ENCODE assay signal across 10 cellular contexts in genomic region chr22:25153961-25154685, GRCh38. TPM values are rescaled to one million over a fixed set of nuclear protein-coding genes. Genes with fewer than 3 reads are reported as not detected.
DNase-seq lines count a peak whose midpoint lies in the region; ATAC-seq and TF ChIP-seq lines count a peak whose summit lies in the region.
"Had no signal": no experiment of that assay in that cellular context is flagged by ENCODE, and none has a peak within 500 bp of the region (broad histone marks: within the 10 kb centered on the region; RNA-seq: fewer than 3 reads in every experiment).

No MANE protein-coding gene starts in this region.

- H3K4me3 ChIP-seq in MG63 (no peak overlapping the region), cardiac fibroblast (replicated peaks in 1 of 2; ENCODE audit: low read depth in 2 of 2, low read length in 2 of 2) (no peak overlapping the region), kidney epithelial cell (ENCODE audit: low read depth, low read length) (no peak overlapping the region), subcutaneous abdominal adipose tissue (ENCODE audit: low read depth in 1 of 5, low read length in 5 of 5) (no peak overlapping the region)

- CTCF ChIA-PET in GM10248 (lab: Yijun Ruan, JAX), result no interaction called here

- H3K27ac ChIP-seq in subcutaneous abdominal adipose tissue (ENCODE audit: low read depth, low read length), result peak overlapping the region; percentile 7

- no peaks in the 10 kb centered on the region for H3K27me3 ChIP-seq in MG63
- no peaks in the 10 kb centered on the region for H3K27me3 ChIP-seq in kidney epithelial cell (ENCODE audit: control insufficient read depth, insufficient read depth, low read length)
- no peaks in the 10 kb centered on the region for H3K27me3 ChIP-seq in subcutaneous abdominal adipose tissue (ENCODE audit: control insufficient read depth in 5 of 5, insufficient read depth in 4 of 5, low read length in 5 of 5)

- H3K9me3 ChIP-seq in MG63, result no peaks in the 10 kb centered on the region
- no peaks in the 10 kb centered on the region for H3K9me3 ChIP-seq in subcutaneous abdominal adipose tissue (ENCODE audit: control insufficient read depth in 5 of 5, low read length in 5 of 5)

- no peak for ATAC-seq in HG02642 (IDR thresholded peaks at IDR 0.05; ENCODE audit: poor library complexity, unreplicated experiment)

- H3K36me3 ChIP-seq in MG63 (no peaks in the 10 kb centered on the region), kidney epithelial cell (ENCODE audit: control insufficient read depth, insufficient read depth, low read length) (no peaks in the 10 kb centered on the region), subcutaneous abdominal adipose tissue (ENCODE audit: control insufficient read depth in 5 of 5, insufficient read depth in 5 of 5, low read length in 5 of 5) (no peaks in the 10 kb centered on the region)

- TF ChIP-seq CTCF in cardiac fibroblast (IDR thresholded peaks at IDR 0.05; ENCODE audit: low read depth, low read length), result no peak
- TF ChIP-seq CTCF in kidney epithelial cell (IDR thresholded peaks at IDR 0.05; ENCODE audit: insufficient read depth, low read length, poor library complexity, severe bottlenecking), result no peak
- TF ChIP-seq CTCF in GM10248 (IDR thresholded peaks at IDR 0.05; ENCODE audit: control extremely low read depth, extremely low read depth, low read depth, missing control alignments), result no peak

- POLR2A ChIA-PET in GM10248 (lab: Yijun Ruan, JAX), result no interaction called here

- no peak overlapping the region for H3K9ac ChIP-seq in subcutaneous abdominal adipose tissue (ENCODE audit: low read length in 5 of 5)

- peaks cover 3 to 21% (median 14%) of the 10 kb centered on the region in 5 donors for H3K4me1 ChIP-seq in subcutaneous abdominal adipose tissue (ENCODE audit: control insufficient read depth in 5 of 5, insufficient read depth in 5 of 5, low read length in 5 of 5)

- DNase-seq in MG63 (peak; percentile 91), cardiac fibroblast (ENCODE audit: low read depth in 2 of 2) (peak; percentile 66 to 93), kidney epithelial cell (ENCODE audit: low read depth) (peak; percentile 16), KG1 (lab: John Stamatoyannopoulos, UW) (no peak), GM10248 (ENCODE audit: extremely low spot score) (no peak)
- no peak for DNase-seq in activated naive CD4-positive, alpha-beta T cell (lab: John Stamatoyannopoulos, UW)
- DNase-seq: SHP77 treated with DMSO at 0.1 percent for 48 hours; stimulated activated CD4-positive, alpha-beta T cell treated with anti-CD3 and anti-CD28 coated beads, Interleukin-12 subunit alpha, Interleukin-12 subunit beta, amount 100 ng/mL, for 4 hours had no signal

RNA-seq across cellular contexts. Expression of gene CRYBB3, which starts 45.5 kb away (rescaled TPM):
- total RNA-seq in MG63 (2014; rRNA removed; shearing (Covaris generic); ENCODE audit: low replicate concordance), result 5.1 TPM in 1 of 2 replicates, not detected in the other
- total RNA-seq in kidney epithelial cell, result 0.82 TPM in 1 of 2 replicates, not detected in the other

Comparison
In these comparisons a context has a peak if more than half of its experiments do, and no peak if none do; other contexts are left out.
1. DNase-seq: peak in MG63 (single experiment), cardiac fibroblast (2 of 2) and kidney epithelial cell (single experiment); none in KG1 (single experiment), GM10248 (single experiment) and activated naive CD4-positive, alpha-beta T cell (0 of 4).